ENCODE assay signal across 1 cellular context in genomic region chr6:79232696-79233462, GRCh38.
TF ChIP-seq lines count a peak whose summit lies in the region.

No MANE protein-coding gene starts in this region.

TF ChIP-seq in HCT116, 20 proteins besides CTCF, POLR2A, EP300 and RAD21 (continued from another document):
- TF ChIP-seq REST (IDR thresholded peaks at IDR 0.05; ENCODE audit: low read depth), result no peak
- TF ChIP-seq YY1 (IDR thresholded peaks at IDR 0.05; ENCODE audit: extremely low read depth, insufficient replicate concordance, low read depth, low read length), result no peak
- TF ChIP-seq ZBTB33 (IDR thresholded peaks at IDR 0.05; ENCODE audit: extremely low read depth, insufficient replicate concordance, low read length), result no peak
- TF ChIP-seq ZFX (IDR thresholded peaks at IDR 0.05), result no peak
- no peak for TF ChIP-seq EZH2 (IDR thresholded peaks at IDR 0.05)
TF ChIP-seq in HCT116: peak in this region for 0.
